In genomic region chr7:12397671-12398070, GRCh38 we compare ENCODE assay signal across 17 cellular contexts. TPM values are rescaled to one million over a fixed set of nuclear protein-coding genes. Genes with fewer than 3 reads are reported as not detected.
"Had no signal": no experiment of that assay in that cellular context is flagged by ENCODE, and none has a peak within 500 bp of the region (broad histone marks: within the 10 kb centered on the region; RNA-seq: fewer than 3 reads in every experiment).

No MANE protein-coding gene starts in this region.

- DNase-seq: hypothalamus; immature natural killer cell; kidney; left ventricle myocardium inferior; mesendoderm; naive thymus-derived CD4-positive, alpha-beta T cell; ovary; right lobe of liver; stimulated activated CD4-positive, alpha-beta T cell treated with anti-CD3 and anti-CD28 coated beads, Interleukin-1b, Interleukin-23, amount 100 ng/mL, for 48 hours; stimulated activated CD4-positive, alpha-beta T cell treated with anti-CD3 and anti-CD28 coated beads, Interleukin-2, amount 100 ng/mL, for 48 hours; stimulated activated CD4-positive, alpha-beta T cell treated with anti-CD3 and anti-CD28 coated beads, Interleukin-4, amount 100 ng/mL, for 4 hours; stimulated activated CD8-positive, alpha-beta memory T cell treated with anti-CD3 and anti-CD28 coated beads, Interleukin-4, amount 100 ng/mL, for 48 hours; stimulated activated naive CD4-positive, alpha-beta T cell treated with Interleukin-2 at 50 U/mL for 16 hours; stimulated activated naive CD8-positive, alpha-beta T cell treated with anti-CD3 and anti-CD28 coated beads, Interleukin-15, amount 100 ng/mL, for 72 hours; substantia nigra; uterus had no signal

RNA-seq across cellular contexts. Expression of gene VWDE, which starts 6.0 kb away (rescaled TPM):
- total RNA-seq: left ventricle myocardium inferior had no signal
- polyA plus RNA-seq: smooth muscle cell had no signal
